20 cellular contexts compared by ENCODE assay signal in the genomic region with DNA sequence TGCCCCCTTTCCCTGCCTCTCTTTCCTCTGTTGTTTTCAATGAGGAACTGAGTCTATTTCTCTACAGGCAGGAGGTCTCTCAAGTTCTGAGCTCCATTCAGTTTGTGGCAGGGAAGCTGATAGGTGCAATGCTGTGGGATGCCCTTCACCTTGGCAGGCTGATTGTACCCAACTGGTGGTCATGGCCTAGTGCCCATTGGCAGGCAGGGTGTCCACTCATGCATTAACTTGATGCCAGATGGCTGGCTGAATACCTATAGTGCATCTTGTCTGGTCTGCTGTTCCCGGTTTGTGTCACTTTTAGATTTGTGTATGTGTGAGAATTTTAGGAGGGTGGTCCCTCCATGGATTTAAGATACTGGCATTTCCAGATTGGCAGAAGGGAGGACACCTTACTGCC. TPM values are rescaled to one million over a fixed set of nuclear protein-coding genes. Genes with fewer than 3 reads are reported as not detected.
DNase-seq lines count a peak whose midpoint lies in the region; ATAC-seq and TF ChIP-seq lines count a peak whose summit lies in the region.
"Had no signal": no experiment of that assay in that cellular context is flagged by ENCODE, and none has a peak within 500 bp of the region (broad histone marks: within the 10 kb centered on the region; RNA-seq: fewer than 3 reads in every experiment).

No MANE protein-coding gene starts in this region.

- H3K27ac ChIP-seq in lower lobe of right lung, result no peak overlapping the region

- peaks cover 7% of the 10 kb centered on the region for H3K4me1 ChIP-seq in lower lobe of right lung

- peak; percentile 76 for ATAC-seq in Right ventricle myocardium inferior
- peak; percentile 30 to 37 for ATAC-seq in lower lobe of right lung
- ATAC-seq in GM18868 (IDR thresholded peaks at IDR 0.05; ENCODE audit: unreplicated experiment), result no peak
- no peak for ATAC-seq in HG02870 (IDR thresholded peaks at IDR 0.05; ENCODE audit: unreplicated experiment)

- H3K27me3 ChIP-seq in lower lobe of right lung (ENCODE audit: low read depth), result no peaks in the 10 kb centered on the region

- H3K27ac Mint-ChIP-seq in type B pancreatic cell, result no peak overlapping the region
- H3K27ac Mint-ChIP-seq: activated naive CD8-positive, alpha-beta T cell treated with anti-CD3 and anti-CD28 coated beads for 36 hours; T-helper 17 cell had no signal

- intact Hi-C loops in Right ventricle myocardium inferior (cut with DNase I) (loop anchor here (1.0 kb wide), 1 partner anchor 40 kb away; no protein-coding TSS in a partner anchor), cardiac septum (cut with DNase I) (loop anchor here (1.0 kb wide), 1 partner anchor 40 kb away; no protein-coding TSS in a partner anchor), lower lobe of right lung (cut with DNase I) (loop anchor here (5.0 kb wide), 1 partner anchor 37 kb away; no protein-coding TSS in a partner anchor)

- H3K9me3 ChIP-seq in lower lobe of right lung, result no peaks in the 10 kb centered on the region

- no peak overlapping the region for H3K4me3 ChIP-seq in lower lobe of right lung

- DNase-seq in Right ventricle myocardium inferior (ENCODE audit: missing footprints), result no peak
- no peak for DNase-seq in cardiac septum (ENCODE audit: low spot score)
- DNase-seq in cerebellum (ENCODE audit: low spot score), result peak; percentile 90
- no peak for DNase-seq in lower lobe of right lung
- no peak for DNase-seq in type B pancreatic cell (ENCODE audit: extremely low spot score, unreplicated experiment)
- DNase-seq in stimulated activated CD4-positive, alpha-beta T cell treated with anti-CD3 and anti-CD28 coated beads, Interleukin-4, amount 100 ng/mL, for 4 hours, result no peak
- DNase-seq: activated CD8-positive, alpha-beta memory T cell treated with anti-CD3 and anti-CD28 coated beads, Interleukin-2, amount 50 U/mL, for 48 hours; activated naive CD8-positive, alpha-beta T cell treated with anti-CD3 and anti-CD28 coated beads for 36 hours; left colon; NCI-H1436 treated with DMSO at 0.1 percent for 48 hours; NCI-H510A; stimulated activated CD4-positive, alpha-beta T cell treated with anti-CD3 and anti-CD28 coated beads, Interleukin-4, amount 100 ng/mL, for 1 hour; T-helper 17 cell had no signal

- H3K4me3 Mint-ChIP-seq in type B pancreatic cell, result no peak overlapping the region
- H3K4me3 Mint-ChIP-seq: activated naive CD8-positive, alpha-beta T cell treated with anti-CD3 and anti-CD28 coated beads for 36 hours; T-helper 17 cell had no signal

- no peaks in the 10 kb centered on the region for H3K9me3 Mint-ChIP-seq in type B pancreatic cell
- H3K9me3 Mint-ChIP-seq: activated naive CD8-positive, alpha-beta T cell treated with anti-CD3 and anti-CD28 coated beads for 36 hours; naive thymus-derived CD4-positive, alpha-beta T cell had no signal

- no peaks in the 10 kb centered on the region for H3K36me3 Mint-ChIP-seq in type B pancreatic cell
- H3K36me3 Mint-ChIP-seq: activated naive CD8-positive, alpha-beta T cell treated with anti-CD3 and anti-CD28 coated beads for 36 hours; naive thymus-derived CD4-positive, alpha-beta T cell had no signal

- peaks cover 12% of the 10 kb centered on the region for H3K4me1 Mint-ChIP-seq in type B pancreatic cell (ENCODE audit: unreplicated experiment)

- H3K36me3 ChIP-seq in lower lobe of right lung, result no peaks in the 10 kb centered on the region

- peaks cover 31% of the 10 kb centered on the region for H3K27me3 Mint-ChIP-seq in type B pancreatic cell
- H3K27me3 Mint-ChIP-seq: activated naive CD8-positive, alpha-beta T cell treated with anti-CD3 and anti-CD28 coated beads for 36 hours had no signal

- no peak for TF ChIP-seq CTCF in lower lobe of right lung (IDR thresholded peaks at IDR 0.05)
- no peak for TF ChIP-seq CTCF in type B pancreatic cell (conservative IDR thresholded peaks at IDR 0.05)

RNA-seq across cellular contexts. Expression of a gene that starts 20.0 kb away (rescaled TPM):
- total RNA-seq in Right ventricle myocardium inferior (53.5 TPM), cardiac septum (48.2 TPM), cerebellum (9.9 TPM), lower lobe of right lung (97.1 TPM), type B pancreatic cell (ENCODE audit: low replicate concordance) (2.5 and 25.9 TPM in 2 replicates)

RNA-seq across cellular contexts. Expression of a gene that starts 34.3 kb away (rescaled TPM):
- total RNA-seq in Right ventricle myocardium inferior (0.38 TPM), cardiac septum (not detected), cerebellum (not detected), lower lobe of right lung (4.5 TPM), type B pancreatic cell (ENCODE audit: low replicate concordance) (not detected in 2 replicates)
- total RNA-seq: A673, chondrocyte, urinary bladder had no signal

RNA-seq across cellular contexts. Expression of a gene that starts 54.6 kb away (rescaled TPM):
- total RNA-seq in Right ventricle myocardium inferior (11.6 TPM), cardiac septum (4.8 TPM), cerebellum (1.7 TPM), lower lobe of right lung (28.3 TPM), type B pancreatic cell (ENCODE audit: low replicate concordance) (29.5 and 47.3 TPM in 2 replicates)

RNA-seq across cellular contexts. Expression of a gene that starts 58.5 kb away (rescaled TPM):
- 10.7 TPM for total RNA-seq in Right ventricle myocardium inferior
- total RNA-seq in cardiac septum, result 4.5 TPM
- 5.4 TPM for total RNA-seq in cerebellum
- 107 TPM for total RNA-seq in lower lobe of right lung
- total RNA-seq in type B pancreatic cell (ENCODE audit: low replicate concordance), result not detected in 2 replicates
- total RNA-seq: chondrocyte, H7 had no signal

Comparison
In these comparisons a context has a peak if more than half of its experiments do, and no peak if none do; other contexts are left out.
1. ATAC-seq: peak in Right ventricle myocardium inferior (single experiment) and lower lobe of right lung (2 of 2); none in GM18868 (single experiment) and HG02870 (single experiment).